Comparison of ENCODE assay signal across 1 cellular context in the genomic region with DNA sequence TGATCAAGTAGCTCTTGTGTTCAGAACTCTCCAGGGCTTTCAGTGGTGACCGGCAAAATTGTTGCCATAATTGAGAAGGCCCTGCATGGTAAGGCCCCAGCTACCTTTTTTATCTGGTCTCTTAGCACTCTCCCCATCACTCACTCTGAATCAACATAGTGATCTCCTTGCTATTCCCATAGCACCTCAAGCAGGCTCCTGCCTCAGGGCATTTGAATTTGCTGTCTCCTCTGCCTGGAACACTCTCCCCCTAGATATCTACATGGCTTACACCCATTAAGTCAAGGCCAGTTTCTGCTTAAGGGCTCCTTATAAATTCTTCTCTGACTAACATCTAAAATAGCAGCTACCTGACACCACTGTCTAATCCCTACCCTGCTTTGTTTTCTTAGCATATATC.
TF ChIP-seq lines count a peak whose summit lies in the region.

No MANE protein-coding gene starts in this region.

TF ChIP-seq in H1, 55 proteins besides CTCF, POLR2A, EP300 and RAD21:
- TF ChIP-seq MAFK (IDR thresholded peaks at IDR 0.05; ENCODE audit: low read depth, low read length) (no peak), GABPA (IDR thresholded peaks at IDR 0.05; ENCODE audit: borderline replicate concordance, insufficient read depth, low read length) (no peak), SAP30 (IDR thresholded peaks at IDR 0.05; ENCODE audit: insufficient read depth, insufficient replicate concordance, low read length) (no peak), POLR2AphosphoS5 (IDR thresholded peaks at IDR 0.05; ENCODE audit: low read depth, low read length) (no peak), CHD1 (IDR thresholded peaks at IDR 0.05; ENCODE audit: low read depth, low read length) (no peak), SP2 (IDR thresholded peaks at IDR 0.05; ENCODE audit: low read length) (no peak), SUZ12 (IDR thresholded peaks at IDR 0.05; ENCODE audit: low read length) (no peak), TAF1 (IDR thresholded peaks at IDR 0.05; ENCODE audit: low read depth, low read length) (no peak), TEAD4 (IDR thresholded peaks at IDR 0.05; ENCODE audit: low read depth, low read length) (no peak), CBX5 (IDR thresholded peaks at IDR 0.05; ENCODE audit: low read depth, low read length) (no peak), NRF1 (IDR thresholded peaks at IDR 0.05; ENCODE audit: low read depth, low read length) (no peak)
- TF ChIP-seq, protein P1, sequence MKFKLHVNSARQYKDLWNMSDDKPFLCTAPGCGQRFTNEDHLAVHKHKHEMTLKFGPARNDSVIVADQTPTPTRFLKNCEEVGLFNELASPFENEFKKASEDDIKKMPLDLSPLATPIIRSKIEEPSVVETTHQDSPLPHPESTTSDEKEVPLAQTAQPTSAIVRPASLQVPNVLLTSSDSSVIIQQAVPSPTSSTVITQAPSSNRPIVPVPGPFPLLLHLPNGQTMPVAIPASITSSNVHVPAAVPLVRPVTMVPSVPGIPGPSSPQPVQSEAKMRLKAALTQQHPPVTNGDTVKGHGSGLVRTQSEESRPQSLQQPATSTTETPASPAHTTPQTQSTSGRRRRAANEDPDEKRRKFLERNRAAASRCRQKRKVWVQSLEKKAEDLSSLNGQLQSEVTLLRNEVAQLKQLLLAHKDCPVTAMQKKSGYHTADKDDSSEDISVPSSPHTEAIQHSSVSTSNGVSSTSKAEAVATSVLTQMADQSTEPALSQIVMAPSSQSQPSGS (IDR thresholded peaks at IDR 0.05; ENCODE audit: low read length), result no peak
- TF ChIP-seq, protein P2, sequence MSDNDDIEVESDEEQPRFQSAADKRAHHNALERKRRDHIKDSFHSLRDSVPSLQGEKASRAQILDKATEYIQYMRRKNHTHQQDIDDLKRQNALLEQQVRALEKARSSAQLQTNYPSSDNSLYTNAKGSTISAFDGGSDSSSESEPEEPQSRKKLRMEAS (IDR thresholded peaks at IDR 0.05), result no peak
- TF ChIP-seq, protein P3, sequence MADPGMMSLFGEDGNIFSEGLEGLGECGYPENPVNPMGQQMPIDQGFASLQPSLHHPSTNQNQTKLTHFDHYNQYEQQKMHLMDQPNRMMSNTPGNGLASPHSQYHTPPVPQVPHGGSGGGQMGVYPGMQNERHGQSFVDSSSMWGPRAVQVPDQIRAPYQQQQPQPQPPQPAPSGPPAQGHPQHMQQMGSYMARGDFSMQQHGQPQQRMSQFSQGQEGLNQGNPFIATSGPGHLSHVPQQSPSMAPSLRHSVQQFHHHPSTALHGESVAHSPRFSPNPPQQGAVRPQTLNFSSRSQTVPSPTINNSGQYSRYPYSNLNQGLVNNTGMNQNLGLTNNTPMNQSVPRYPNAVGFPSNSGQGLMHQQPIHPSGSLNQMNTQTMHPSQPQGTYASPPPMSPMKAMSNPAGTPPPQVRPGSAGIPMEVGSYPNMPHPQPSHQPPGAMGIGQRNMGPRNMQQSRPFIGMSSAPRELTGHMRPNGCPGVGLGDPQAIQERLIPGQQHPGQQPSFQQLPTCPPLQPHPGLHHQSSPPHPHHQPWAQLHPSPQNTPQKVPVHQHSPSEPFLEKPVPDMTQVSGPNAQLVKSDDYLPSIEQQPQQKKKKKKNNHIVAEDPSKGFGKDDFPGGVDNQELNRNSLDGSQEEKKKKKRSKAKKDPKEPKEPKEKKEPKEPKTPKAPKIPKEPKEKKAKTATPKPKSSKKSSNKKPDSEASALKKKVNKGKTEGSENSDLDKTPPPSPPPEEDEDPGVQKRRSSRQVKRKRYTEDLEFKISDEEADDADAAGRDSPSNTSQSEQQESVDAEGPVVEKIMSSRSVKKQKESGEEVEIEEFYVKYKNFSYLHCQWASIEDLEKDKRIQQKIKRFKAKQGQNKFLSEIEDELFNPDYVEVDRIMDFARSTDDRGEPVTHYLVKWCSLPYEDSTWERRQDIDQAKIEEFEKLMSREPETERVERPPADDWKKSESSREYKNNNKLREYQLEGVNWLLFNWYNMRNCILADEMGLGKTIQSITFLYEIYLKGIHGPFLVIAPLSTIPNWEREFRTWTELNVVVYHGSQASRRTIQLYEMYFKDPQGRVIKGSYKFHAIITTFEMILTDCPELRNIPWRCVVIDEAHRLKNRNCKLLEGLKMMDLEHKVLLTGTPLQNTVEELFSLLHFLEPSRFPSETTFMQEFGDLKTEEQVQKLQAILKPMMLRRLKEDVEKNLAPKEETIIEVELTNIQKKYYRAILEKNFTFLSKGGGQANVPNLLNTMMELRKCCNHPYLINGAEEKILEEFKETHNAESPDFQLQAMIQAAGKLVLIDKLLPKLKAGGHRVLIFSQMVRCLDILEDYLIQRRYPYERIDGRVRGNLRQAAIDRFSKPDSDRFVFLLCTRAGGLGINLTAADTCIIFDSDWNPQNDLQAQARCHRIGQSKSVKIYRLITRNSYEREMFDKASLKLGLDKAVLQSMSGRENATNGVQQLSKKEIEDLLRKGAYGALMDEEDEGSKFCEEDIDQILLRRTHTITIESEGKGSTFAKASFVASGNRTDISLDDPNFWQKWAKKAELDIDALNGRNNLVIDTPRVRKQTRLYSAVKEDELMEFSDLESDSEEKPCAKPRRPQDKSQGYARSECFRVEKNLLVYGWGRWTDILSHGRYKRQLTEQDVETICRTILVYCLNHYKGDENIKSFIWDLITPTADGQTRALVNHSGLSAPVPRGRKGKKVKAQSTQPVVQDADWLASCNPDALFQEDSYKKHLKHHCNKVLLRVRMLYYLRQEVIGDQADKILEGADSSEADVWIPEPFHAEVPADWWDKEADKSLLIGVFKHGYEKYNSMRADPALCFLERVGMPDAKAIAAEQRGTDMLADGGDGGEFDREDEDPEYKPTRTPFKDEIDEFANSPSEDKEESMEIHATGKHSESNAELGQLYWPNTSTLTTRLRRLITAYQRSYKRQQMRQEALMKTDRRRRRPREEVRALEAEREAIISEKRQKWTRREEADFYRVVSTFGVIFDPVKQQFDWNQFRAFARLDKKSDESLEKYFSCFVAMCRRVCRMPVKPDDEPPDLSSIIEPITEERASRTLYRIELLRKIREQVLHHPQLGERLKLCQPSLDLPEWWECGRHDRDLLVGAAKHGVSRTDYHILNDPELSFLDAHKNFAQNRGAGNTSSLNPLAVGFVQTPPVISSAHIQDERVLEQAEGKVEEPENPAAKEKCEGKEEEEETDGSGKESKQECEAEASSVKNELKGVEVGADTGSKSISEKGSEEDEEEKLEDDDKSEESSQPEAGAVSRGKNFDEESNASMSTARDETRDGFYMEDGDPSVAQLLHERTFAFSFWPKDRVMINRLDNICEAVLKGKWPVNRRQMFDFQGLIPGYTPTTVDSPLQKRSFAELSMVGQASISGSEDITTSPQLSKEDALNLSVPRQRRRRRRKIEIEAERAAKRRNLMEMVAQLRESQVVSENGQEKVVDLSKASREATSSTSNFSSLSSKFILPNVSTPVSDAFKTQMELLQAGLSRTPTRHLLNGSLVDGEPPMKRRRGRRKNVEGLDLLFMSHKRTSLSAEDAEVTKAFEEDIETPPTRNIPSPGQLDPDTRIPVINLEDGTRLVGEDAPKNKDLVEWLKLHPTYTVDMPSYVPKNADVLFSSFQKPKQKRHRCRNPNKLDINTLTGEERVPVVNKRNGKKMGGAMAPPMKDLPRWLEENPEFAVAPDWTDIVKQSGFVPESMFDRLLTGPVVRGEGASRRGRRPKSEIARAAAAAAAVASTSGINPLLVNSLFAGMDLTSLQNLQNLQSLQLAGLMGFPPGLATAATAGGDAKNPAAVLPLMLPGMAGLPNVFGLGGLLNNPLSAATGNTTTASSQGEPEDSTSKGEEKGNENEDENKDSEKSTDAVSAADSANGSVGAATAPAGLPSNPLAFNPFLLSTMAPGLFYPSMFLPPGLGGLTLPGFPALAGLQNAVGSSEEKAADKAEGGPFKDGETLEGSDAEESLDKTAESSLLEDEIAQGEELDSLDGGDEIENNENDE (IDR thresholded peaks at IDR 0.05; ENCODE audit: insufficient replicate concordance, low read length), result no peak
- TF ChIP-seq, protein P4, sequence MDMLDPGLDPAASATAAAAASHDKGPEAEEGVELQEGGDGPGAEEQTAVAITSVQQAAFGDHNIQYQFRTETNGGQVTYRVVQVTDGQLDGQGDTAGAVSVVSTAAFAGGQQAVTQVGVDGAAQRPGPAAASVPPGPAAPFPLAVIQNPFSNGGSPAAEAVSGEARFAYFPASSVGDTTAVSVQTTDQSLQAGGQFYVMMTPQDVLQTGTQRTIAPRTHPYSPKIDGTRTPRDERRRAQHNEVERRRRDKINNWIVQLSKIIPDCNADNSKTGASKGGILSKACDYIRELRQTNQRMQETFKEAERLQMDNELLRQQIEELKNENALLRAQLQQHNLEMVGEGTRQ (IDR thresholded peaks at IDR 0.05; ENCODE audit: low read length), result no peak
TF ChIP-seq in H1: peak in this region for 0.
